ENCODE assay signal across 1 cellular context in the genomic region with DNA sequence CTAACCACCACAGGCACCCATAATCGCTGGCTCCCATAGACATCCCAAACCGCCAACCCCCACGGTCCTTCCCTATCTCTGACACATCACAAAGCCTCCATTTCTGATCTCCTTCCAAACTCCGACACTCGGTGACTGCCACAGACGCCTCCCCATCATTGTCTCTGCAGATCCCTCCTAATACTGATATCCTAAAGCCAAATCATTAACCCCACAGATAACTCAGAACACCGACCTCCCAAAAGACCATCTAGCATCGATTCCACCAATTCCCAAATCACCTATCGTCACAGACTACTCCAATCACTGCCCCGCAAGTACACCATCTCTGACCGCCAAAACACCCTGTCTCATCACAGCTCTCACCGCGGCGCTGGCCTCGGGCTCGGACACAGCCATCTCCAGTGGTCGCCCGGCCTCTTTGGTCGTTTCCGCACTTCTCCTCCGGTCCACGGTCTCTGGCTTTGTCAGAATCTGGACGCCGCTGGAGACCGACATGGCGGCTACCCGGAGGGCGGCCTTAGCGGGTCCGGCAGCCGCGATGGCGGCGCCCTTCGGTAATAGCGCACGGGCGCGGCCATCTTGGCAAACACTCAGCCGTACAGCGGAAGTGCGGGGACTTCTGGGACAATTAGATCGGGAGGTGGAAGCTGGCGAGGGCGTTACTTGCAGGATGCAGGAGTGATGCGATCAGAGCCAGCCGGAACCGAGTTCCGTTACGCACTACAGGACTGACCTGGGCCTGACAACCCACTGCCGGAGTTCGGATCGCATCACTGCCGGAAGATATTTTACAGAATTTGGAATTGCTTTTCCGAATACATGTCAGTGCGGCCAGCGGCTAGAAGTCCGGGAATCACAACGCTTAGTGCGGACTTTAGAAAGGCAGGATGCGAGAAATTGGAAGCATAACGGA.
TF ChIP-seq lines count a peak whose summit lies in the region.

ZFP37 (minus strand) TSS at position 534 of the 916 bp plus-strand sequence; CDS start at position 498, 36 bp downstream.

TF ChIP-seq in liver, 16 proteins besides CTCF, POLR2A, EP300 and RAD21 (continued from another document):
- TF ChIP-seq ATF3 (IDR thresholded peaks at IDR 0.05): no peak
- peak; percentile 22 for TF ChIP-seq HNF4G (IDR thresholded peaks at IDR 0.05)
- TF ChIP-seq JUND (IDR thresholded peaks at IDR 0.05): peak in 1 of 2 donors; percentile 11
- TF ChIP-seq NR2F2 (IDR thresholded peaks at IDR 0.05): no peak
- peak; percentile 58 to 90 for TF ChIP-seq GABPA (IDR thresholded peaks at IDR 0.05 in 1 of 2, conservative IDR thresholded peaks at IDR 0.05 in 1 of 2)
